ENCODE assay signal across 12 cellular contexts in genomic region chr3:21392521-21392920, GRCh38.
"Had no signal": no experiment of that assay in that cellular context is flagged by ENCODE, and none has a peak within 500 bp of the region (broad histone marks: within the 10 kb centered on the region; RNA-seq: fewer than 3 reads in every experiment).

No MANE protein-coding gene starts in this region.

- H3K4me3 Mint-ChIP-seq: activated CD8-positive, alpha-beta T cell treated with anti-CD3 and anti-CD28 coated beads for 36 hours; activated naive CD8-positive, alpha-beta T cell treated with anti-CD3 and anti-CD28 coated beads, Interleukin-2, amount 10 ng/mL, durations not matched to agents 7 days and 5 days; stimulated activated naive CD8-positive, alpha-beta T cell treated with anti-CD3 and anti-CD28 coated beads, Interleukin-15, amount 100 ng/mL, for 72 hours; T-cell had no signal

- H3K27ac Mint-ChIP-seq: activated CD8-positive, alpha-beta T cell treated with anti-CD3 and anti-CD28 coated beads for 36 hours; activated naive CD8-positive, alpha-beta T cell treated with anti-CD3 and anti-CD28 coated beads, Interleukin-2, amount 10 ng/mL, durations not matched to agents 7 days and 5 days; stimulated activated naive CD8-positive, alpha-beta T cell treated with anti-CD3 and anti-CD28 coated beads, Interleukin-15, amount 100 ng/mL, for 72 hours; T-cell had no signal

- H3K4me3 ChIP-seq: esophagus squamous epithelium, left ventricle myocardium inferior, thoracic aorta had no signal

- DNase-seq: activated CD8-positive, alpha-beta memory T cell treated with anti-CD3 and anti-CD28 coated beads, Interleukin-2, amount 50 U/mL, for 4 hours; activated CD8-positive, alpha-beta T cell treated with anti-CD3 and anti-CD28 coated beads for 36 hours; activated naive CD8-positive, alpha-beta T cell treated with anti-CD3 and anti-CD28 coated beads, Interleukin-2, amount 10 ng/mL, durations not matched to agents 7 days and 5 days; aorta; esophagus squamous epithelium; hippocampal formation; left ventricle myocardium inferior; stimulated activated CD4-positive, alpha-beta T cell treated with anti-CD3 and anti-CD28 coated beads, Interleukin-4, amount 100 ng/mL, for 1 hour; stimulated activated naive CD8-positive, alpha-beta T cell treated with anti-CD3 and anti-CD28 coated beads, Interleukin-15, amount 100 ng/mL, for 72 hours; T-cell; T1000 had no signal

- H3K4me1 Mint-ChIP-seq: activated naive CD8-positive, alpha-beta T cell treated with anti-CD3 and anti-CD28 coated beads, Interleukin-2, amount 10 ng/mL, durations not matched to agents 7 days and 5 days; stimulated activated naive CD8-positive, alpha-beta T cell treated with anti-CD3 and anti-CD28 coated beads, Interleukin-15, amount 100 ng/mL, for 72 hours; T-cell had no signal

- H3K27me3 Mint-ChIP-seq: activated CD8-positive, alpha-beta T cell treated with anti-CD3 and anti-CD28 coated beads for 36 hours; activated naive CD8-positive, alpha-beta T cell treated with anti-CD3 and anti-CD28 coated beads, Interleukin-2, amount 10 ng/mL, durations not matched to agents 7 days and 5 days; stimulated activated naive CD8-positive, alpha-beta T cell treated with anti-CD3 and anti-CD28 coated beads, Interleukin-15, amount 100 ng/mL, for 72 hours; T-cell had no signal

- H3K36me3 Mint-ChIP-seq: activated naive CD8-positive, alpha-beta T cell treated with anti-CD3 and anti-CD28 coated beads, Interleukin-2, amount 10 ng/mL, durations not matched to agents 7 days and 5 days; T-cell had no signal

- ATAC-seq: activated CD8-positive, alpha-beta T cell treated with anti-CD3 and anti-CD28 coated beads for 36 hours; stimulated activated naive CD8-positive, alpha-beta T cell treated with anti-CD3 and anti-CD28 coated beads, Interleukin-15, amount 100 ng/mL, for 72 hours; T-cell had no signal
